In the genomic region with DNA sequence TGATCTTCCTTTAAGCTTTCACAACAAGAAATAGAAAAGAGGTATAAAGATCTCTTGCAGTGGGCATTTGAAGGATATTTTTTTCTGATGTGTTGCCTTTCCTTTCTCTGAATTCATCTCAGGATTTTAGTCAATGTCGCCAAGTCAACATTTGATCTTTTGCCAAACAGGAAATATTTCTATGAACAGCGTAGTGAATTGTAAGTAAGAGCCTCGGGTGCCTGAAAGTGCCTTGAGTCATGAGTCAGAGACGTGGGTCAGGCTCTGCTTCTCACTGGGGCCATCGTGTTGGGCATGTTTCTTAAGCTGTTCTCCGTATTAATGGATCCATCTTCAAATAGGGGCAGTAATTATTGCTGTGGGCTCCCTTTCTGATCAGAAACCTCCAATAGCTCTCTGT, we compare ENCODE assay signal across 23 cellular contexts.
DNase-seq lines count a peak whose midpoint lies in the region; ATAC-seq and TF ChIP-seq lines count a peak whose summit lies in the region.
"Had no signal": no experiment of that assay in that cellular context is flagged by ENCODE, and none has a peak within 500 bp of the region (broad histone marks: within the 10 kb centered on the region; RNA-seq: fewer than 3 reads in every experiment).

No MANE protein-coding gene starts in this region.

- peak overlapping the region; percentile 76 for H3K27ac Mint-ChIP-seq in activated CD8-positive, alpha-beta T cell treated with anti-CD3 and anti-CD28 coated beads for 36 hours
- H3K27ac Mint-ChIP-seq: activated T-cell treated with anti-CD3 and anti-CD28 coated beads, Interleukin-2, amount 50 U/mL, for 24 hours had no signal

- H3K9me3 Mint-ChIP-seq in activated CD8-positive, alpha-beta T cell treated with anti-CD3 and anti-CD28 coated beads for 36 hours = no peaks in the 10 kb centered on the region
- H3K9me3 Mint-ChIP-seq: activated T-cell treated with anti-CD3 and anti-CD28 coated beads, Interleukin-2, amount 50 U/mL, for 24 hours; natural killer cell had no signal

- H3K4me1 ChIP-seq in SJCRH30 = no peaks in the 10 kb centered on the region
- H3K4me1 ChIP-seq: BE2C, lower lobe of right lung had no signal

- POLR2A ChIA-PET in activated CD8-positive, alpha-beta T cell treated with anti-CD3 and anti-CD28 coated beads for 36 hours (lab: Charles Lee) = no interaction called here

- no peaks in the 10 kb centered on the region for H3K27me3 Mint-ChIP-seq in activated CD8-positive, alpha-beta T cell treated with anti-CD3 and anti-CD28 coated beads for 36 hours
- H3K27me3 Mint-ChIP-seq: activated T-cell treated with anti-CD3 and anti-CD28 coated beads, Interleukin-2, amount 50 U/mL, for 24 hours had no signal

- H3K9me3 ChIP-seq in SJCRH30 (replicated peaks) = no peaks in the 10 kb centered on the region
- H3K9me3 ChIP-seq: BE2C, lower lobe of right lung, SJSA1, tibial artery had no signal

- peak; percentile 47 for ATAC-seq in activated CD8-positive, alpha-beta T cell treated with anti-CD3 and anti-CD28 coated beads for 36 hours
- ATAC-seq in GM18870 (IDR thresholded peaks at IDR 0.05; ENCODE audit: unreplicated experiment) = no peak
- ATAC-seq: lower lobe of right lung, natural killer cell had no signal

- DNase-seq in AG10803 (ENCODE audit: low read depth) (peak; percentile 69), GM03348 (ENCODE audit: low spot score) (peak; percentile 26), fibroblast of pulmonary artery (ENCODE audit: low read depth) (peak; percentile 86), SJCRH30 (no peak), SIG-M5 treated with dmso at 0.1 percent for 504 hours (lab: John Stamatoyannopoulos, UW; ENCODE audit: unreplicated experiment) (no peak)
- DNase-seq in activated CD8-positive, alpha-beta T cell treated with anti-CD3 and anti-CD28 coated beads for 36 hours = peak; percentile 6
- no peak for DNase-seq in activated effector memory CD4-positive, alpha-beta T cell treated with anti-CD3 and anti-CD28 coated beads, Interleukin-2, amount 50 U/mL, for 16 hours
- DNase-seq: activated CD4-positive, alpha-beta T cell treated with anti-CD3 and anti-CD28 coated beads, Interleukin-2, amount 50 U/mL, for 1 hour; activated T-cell treated with anti-CD3 and anti-CD28 coated beads, Interleukin-2, amount 50 U/mL, for 24 hours; BE2C; H7; KBM-7; lower lobe of right lung; natural killer cell; NCI-H1092 treated with DMSO at 0.1 percent for 48 hours; NCI-H2107; NCI-H526 treated with DMSO at 0.1 percent for 48 hours; posterior cingulate gyrus; T1000; tibial artery had no signal

- intact Hi-C loops in activated CD8-positive, alpha-beta T cell treated with anti-CD3 and anti-CD28 coated beads for 36 hours (cut with micrococcal nuclease) = no loop called here

- no peak overlapping the region for H3K4me3 Mint-ChIP-seq in activated CD8-positive, alpha-beta T cell treated with anti-CD3 and anti-CD28 coated beads for 36 hours
- H3K4me3 Mint-ChIP-seq: activated T-cell treated with anti-CD3 and anti-CD28 coated beads, Interleukin-2, amount 50 U/mL, for 24 hours; natural killer cell had no signal

- CTCF ChIA-PET in activated CD8-positive, alpha-beta T cell treated with anti-CD3 and anti-CD28 coated beads for 36 hours (lab: Charles Lee) = no interaction called here

- peaks cover 17% of the 10 kb centered on the region for H3K4me1 Mint-ChIP-seq in activated CD8-positive, alpha-beta T cell treated with anti-CD3 and anti-CD28 coated beads for 36 hours (ENCODE audit: low read depth)
- H3K4me1 Mint-ChIP-seq: natural killer cell had no signal

- no peak overlapping the region for H3K4me3 ChIP-seq in AG10803 (ENCODE audit: low read length)
- H3K4me3 ChIP-seq in fibroblast of pulmonary artery (replicated peaks; ENCODE audit: low read depth, low read length) = no peak overlapping the region
- H3K4me3 ChIP-seq in SJCRH30 = no peak overlapping the region
- H3K4me3 ChIP-seq: lower lobe of right lung, SJSA1, tibial artery had no signal

- H3K36me3 Mint-ChIP-seq in activated CD8-positive, alpha-beta T cell treated with anti-CD3 and anti-CD28 coated beads for 36 hours (ENCODE audit: low read depth) = peaks cover 27% of the 10 kb centered on the region
- H3K36me3 Mint-ChIP-seq: natural killer cell had no signal

- no peak overlapping the region for H3K27ac ChIP-seq in SJCRH30
- H3K27ac ChIP-seq: HL-60, lower lobe of right lung, SJSA1, tibial artery had no signal

- H3K27me3 ChIP-seq in SJCRH30 = no peaks in the 10 kb centered on the region
- H3K27me3 ChIP-seq: BE2C, SJSA1, tibial artery had no signal

- TF ChIP-seq CTCF in AG10803 (conservative IDR thresholded peaks at IDR 0.05; ENCODE audit: low read length) (no peak), fibroblast of pulmonary artery (IDR thresholded peaks at IDR 0.05; ENCODE audit: low read length, missing control alignments) (no peak)
- no peak for TF ChIP-seq CTCF in activated CD8-positive, alpha-beta T cell treated with anti-CD3 and anti-CD28 coated beads for 36 hours (IDR thresholded peaks at IDR 0.05)

- H3K36me3 ChIP-seq in SJCRH30 = no peaks in the 10 kb centered on the region
- H3K36me3 ChIP-seq: BE2C, SJSA1, tibial artery had no signal

Comparison
In these comparisons a context has a peak if more than half of its experiments do, and no peak if none do; other contexts are left out.
1. DNase-seq: peak in AG10803 (single experiment), GM03348 (single experiment), activated CD8-positive, alpha-beta T cell treated with anti-CD3 and anti-CD28 coated beads for 36 hours (single experiment) and fibroblast of pulmonary artery (single experiment); none in SJCRH30 (0 of 2), activated effector memory CD4-positive, alpha-beta T cell treated with anti-CD3 and anti-CD28 coated beads, Interleukin-2, amount 50 U/mL, for 16 hours (single experiment) and SIG-M5 treated with dmso at 0.1 percent for 504 hours (single experiment).